1 cellular context compared by ENCODE assay signal in genomic region chr3:189974372-189974771, GRCh38.
TF ChIP-seq lines count a peak whose summit lies in the region.

No MANE protein-coding gene starts in this region.

TF ChIP-seq in SK-N-SH treated with all-trans-retinoic acid at 6 μM for 48 hours, 23 proteins besides CTCF, POLR2A, EP300 and RAD21 (continued from another document):
- TF ChIP-seq CREB5 (CRISPR knock-in tag; IDR thresholded peaks at IDR 0.05; ENCODE audit: low read depth), result no peak
- no peak for TF ChIP-seq ISL1 (CRISPR knock-in tag; IDR thresholded peaks at IDR 0.05)
- no peak for TF ChIP-seq ZNF8 (CRISPR knock-in tag; IDR thresholded peaks at IDR 0.05)
